Comparison of ENCODE assay signal across 8 cellular contexts in the genomic region with DNA sequence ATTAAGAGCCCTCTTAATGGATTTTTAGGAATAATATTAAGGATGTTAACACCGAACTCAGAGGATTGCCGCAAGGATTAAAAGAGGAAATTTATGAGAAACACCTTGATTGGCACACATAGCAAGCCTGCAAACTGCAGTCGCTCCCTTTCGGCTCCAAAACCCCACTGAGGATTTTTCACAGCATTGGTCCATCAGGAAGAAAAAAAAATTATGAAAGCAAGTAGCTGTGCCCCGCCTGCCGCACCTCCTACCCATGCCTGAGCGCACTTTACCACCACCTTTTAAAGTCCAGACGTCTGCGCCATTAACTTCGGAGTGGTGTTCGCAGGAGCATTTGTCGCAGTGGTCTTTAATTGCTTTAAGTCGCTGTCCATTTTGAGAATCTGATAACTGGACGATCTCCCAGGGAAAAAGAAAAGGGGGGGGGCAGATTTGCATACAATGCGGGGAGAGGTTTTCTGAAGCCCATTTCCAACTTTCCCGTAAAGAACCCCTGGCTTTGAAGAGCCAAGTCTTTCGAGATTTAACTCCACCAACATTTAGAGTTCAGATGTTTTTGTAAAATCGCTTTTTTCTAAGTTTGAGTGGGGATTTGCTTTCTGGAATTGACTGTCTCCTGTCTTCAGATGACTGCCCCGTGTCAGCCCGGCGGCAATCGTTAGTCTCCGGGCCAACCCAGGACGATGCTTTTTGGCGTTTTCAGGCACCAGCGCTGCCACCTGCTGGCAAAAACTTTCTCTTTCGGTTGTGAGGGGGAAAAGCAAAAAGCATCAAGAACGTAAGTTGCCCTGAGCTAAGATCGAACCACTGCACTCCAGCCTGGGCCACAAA. TPM values are rescaled to one million over a fixed set of nuclear protein-coding genes. Genes with fewer than 3 reads are reported as not detected.
DNase-seq lines count a peak whose midpoint lies in the region; ATAC-seq, FAIRE-seq and TF ChIP-seq lines count a peak whose summit lies in the region.

No MANE protein-coding gene starts in this region.

- FAIRE-seq in urothelium cell line (lab: Jason Lieb, UNC) = no peak

- DNase-seq in GM06990 (ENCODE audit: extremely low read depth, insufficient read length) = peak; percentile 65
- peak; percentile 87 for DNase-seq in HCEC 1CT
- peak; percentile 90 for DNase-seq in MM.1S
- peak; percentile 69 to 92 (median 84) for DNase-seq in T-cell
- DNase-seq in adrenal gland = peak; percentile 70 to 88 (median 82)
- DNase-seq in left ventricle myocardium superior = peak; percentile 82
- peak; percentile 74 to 85 for DNase-seq in psoas muscle
- peak; percentile 83 for DNase-seq in urothelium cell line (ENCODE audit: low spot score)

- peak; percentile 69 to 76 (median 70) for ATAC-seq in T-cell (replicated peaks in 1 of 4)
- ATAC-seq in left ventricle myocardium superior = peak; percentile 91
- ATAC-seq in psoas muscle = peak; percentile 79 to 92 (median 81)

- H3K9me2 ChIP-seq in MM.1S (replicated peaks; ENCODE audit: insufficient read depth, low read length) = no peaks in the 10 kb centered on the region

- H3K79me2 ChIP-seq in MM.1S (ENCODE audit: low read length) = no peaks in the 10 kb centered on the region

- H3K27me3 ChIP-seq in GM06990 (replicated peaks; ENCODE audit: control insufficient read depth, insufficient read depth, low read length) = no peaks in the 10 kb centered on the region; the same call in 1 of the 2 replicates
- H3K27me3 ChIP-seq in MM.1S (replicated peaks; ENCODE audit: insufficient read depth, low read length) = peaks cover 22% of the 10 kb centered on the region
- H3K27me3 ChIP-seq in adrenal gland = peaks cover 30% of the 10 kb centered on the region
- peaks cover 0 to 44% (median 6%) of the 10 kb centered on the region in 3 donors for H3K27me3 ChIP-seq in psoas muscle (ENCODE audit: insufficient read depth in 3 of 3, low read length in 2 of 3)

- peaks cover 54 to 63% (median 57%) of the 10 kb centered on the region in 3 donors for H3K4me1 Mint-ChIP-seq in T-cell

- no peak for TF ChIP-seq POLR2A in adrenal gland (IDR thresholded peaks at IDR 0.05)

- H3K9me3 Mint-ChIP-seq in T-cell = no peaks in the 10 kb centered on the region

- no peaks in the 10 kb centered on the region for H3K36me3 ChIP-seq in GM06990 (ENCODE audit: control insufficient read depth, insufficient read depth, low read length)
- H3K36me3 ChIP-seq in MM.1S (replicated peaks; ENCODE audit: insufficient read depth, low read length) = no peaks in the 10 kb centered on the region
- no peaks in the 10 kb centered on the region for H3K36me3 ChIP-seq in adrenal gland (replicated peaks in 1 of 2)
- no peaks in the 10 kb centered on the region for H3K36me3 ChIP-seq in psoas muscle (ENCODE audit: insufficient read depth in 1 of 2, low read depth in 1 of 2)

- H3K27me3 Mint-ChIP-seq in T-cell = no peaks in the 10 kb centered on the region

- peak overlapping the region; percentile 74 for H2AFZ ChIP-seq in MM.1S (ENCODE audit: low read length)

- H3K4me3 Mint-ChIP-seq in T-cell = peak overlapping the region; percentile 94 to 99 (median 97)

- H3K36me3 Mint-ChIP-seq in T-cell = no peaks in the 10 kb centered on the region

- POLR2A ChIA-PET in T-cell (lab: Charles Lee) = interaction anchor here (0.5 to 1.7 kb wide), 6 partner anchors 20 to 417 kb away, joined by 3 to 7 read pairs (median 4); no protein-coding TSS in a partner anchor

- H3K4me1 ChIP-seq in MM.1S (ENCODE audit: low read length) (0 out of 2 replicates have a peak, but pooled peaks cover 4% of the 10 kb centered on the region), adrenal gland (replicated peaks in 1 of 2) (peaks cover 16 to 21% of the 10 kb centered on the region in 2 donors), psoas muscle (peaks cover 19% of the 10 kb centered on the region)

- CTCF ChIA-PET in T-cell (lab: Charles Lee) = interaction anchor here (0.6 to 4.0 kb wide), 29 partner anchors 9 to 398 kb away, joined by 3 to 41 read pairs (median 4); partner anchors contain the start of gene DNAH6 (in 1 of the 2)

- TF ChIP-seq CTCF in GM06990 (IDR thresholded peaks at IDR 0.05; ENCODE audit: insufficient read depth, low read length, poor library complexity, severe bottlenecking) (peak; percentile 78), MM.1S (IDR thresholded peaks at IDR 0.05; ENCODE audit: low read length) (peak; percentile 75), adrenal gland (IDR thresholded peaks at IDR 0.05) (peak; percentile 49 to 71 (median 68)), psoas muscle (IDR thresholded peaks at IDR 0.05) (peak; percentile 68)

- peak overlapping the region; percentile 95 to 96 for H3K27ac Mint-ChIP-seq in T-cell

- intact Hi-C loops in adrenal gland (cut with DNase I) = loop anchor here in 1 of 2 donors (5.0 kb wide), 1 partner anchor 384 kb away; no protein-coding TSS in a partner anchor
- intact Hi-C loops in left ventricle myocardium superior (cut with micrococcal nuclease) = loop anchor here (5.0 kb wide), 1 partner anchor 384 kb away; no protein-coding TSS in a partner anchor
- intact Hi-C loops in psoas muscle (cut with DNase I) = loop anchor here (2.0 to 5.0 kb wide), 2 partner anchors 384 to 387 kb away; no protein-coding TSS in a partner anchor

- 1% methylated on average over 26 to 29 of the region's 29 CpGs for WGBS in adrenal gland, 4 donors
- WGBS in psoas muscle, 3 donors = 2 to 3% (median 2%) methylated on average over 29 of the region's 29 CpGs

- no peaks in the 10 kb centered on the region for H3K9me3 ChIP-seq in MM.1S (replicated peaks; ENCODE audit: insufficient read depth, low read length)
- H3K9me3 ChIP-seq in adrenal gland (replicated peaks in 1 of 3) = no peaks in the 10 kb centered on the region
- no peaks in the 10 kb centered on the region for H3K9me3 ChIP-seq in psoas muscle

- peak overlapping the region; percentile 50 for H3K4me3 ChIP-seq in GM06990 (replicated peaks; ENCODE audit: low read depth, low read length)
- H3K4me3 ChIP-seq in MM.1S (ENCODE audit: low read length) = peak overlapping the region; percentile 72
- peak overlapping the region in 2 of 4 donors; percentile 34 to 52 for H3K4me3 ChIP-seq in adrenal gland
- peak overlapping the region; percentile 68 for H3K4me3 ChIP-seq in psoas muscle

- H3F3A ChIP-seq in MM.1S (ENCODE audit: insufficient read depth, low read length) = 0 out of 2 replicates have a peak, but pooled peaks cover 2% of the 10 kb centered on the region

- no peak overlapping the region for H3K27ac ChIP-seq in MM.1S (ENCODE audit: low read length)
- H3K27ac ChIP-seq in adrenal gland = no peak overlapping the region
- H3K27ac ChIP-seq in psoas muscle = no peak overlapping the region

- no peaks in the 10 kb centered on the region for H4K20me1 ChIP-seq in MM.1S (ENCODE audit: insufficient read depth, low read length)

- H3K9ac ChIP-seq in MM.1S (ENCODE audit: low read length) = peak overlapping the region; percentile 29; the same call in 1 of the 2 replicates

- peak overlapping the region; percentile 95 for H3K4me2 ChIP-seq in MM.1S (ENCODE audit: low read depth, low read length)

RNA-seq across cellular contexts. Expression of gene TRABD2A, which starts 0.9 kb away (rescaled TPM):
- total RNA-seq in T-cell (100 to 1,000 TPM in 3 of 5 donors, 10 to 100 TPM in 2; 77.3 to 219 (median 106) TPM), adrenal gland (1 to 10 TPM in 2 of 8 donors, under 1 TPM in 5, not detected in 1; 0.37 to 2.4 (median 0.69) TPM), left ventricle myocardium superior (0.62 TPM), psoas muscle (under 1 TPM; 0.32 to 0.74 (median 0.47) TPM)
- polyA plus RNA-seq in adrenal gland (1 to 10 TPM in 2 of 3 donors, under 1 TPM in 1; 0.29 to 1.4 (median 1.0) TPM), psoas muscle (under 1 TPM; 0.27 to 0.47 (median 0.35) TPM)

RNA-seq across cellular contexts. Expression of gene TMSB10, which starts 23.7 kb away (rescaled TPM):
- 1,000 to 10,000 TPM; 1,423 to 1,890 (median 1,689) TPM for total RNA-seq in T-cell
- 1,000 to 10,000 TPM in 4 of 8 donors, 100 to 1,000 TPM in 4; 473 to 2,004 (median 995) TPM for total RNA-seq in adrenal gland
- 1,000 to 10,000 TPM in 2 of 3 donors, 100 to 1,000 TPM in 1; 700 to 1,968 (median 1,951) TPM for polyA plus RNA-seq in adrenal gland
- total RNA-seq in left ventricle myocardium superior = 450 TPM
- 100 to 1,000 TPM; 181 to 306 (median 239) TPM for total RNA-seq in psoas muscle
- polyA plus RNA-seq in psoas muscle = 100 to 1,000 TPM; 223 to 849 (median 317) TPM

Comparison
In these comparisons a context has a peak if more than half of its experiments do, and no peak if none do; other contexts are left out.
1. RNA of gene TRABD2A, which starts 0.9 kb away (total RNA-seq): 77.3 to 219 TPM in T-cell; 0.37 to 2.4 TPM in adrenal gland, 0.62 TPM in left ventricle myocardium superior (single experiment) and 0.32 to 0.74 TPM in psoas muscle; every median in the first group is over 10 times any median in the second.
2. Peak in every context shown above with its lines, with median percentiles within 50 percentile points of each other: DNase-seq, CTCF ChIP-seq and ATAC-seq.